In genomic region chr12:53172352-53172751, GRCh38 we compare ENCODE assay signal across 18 cellular contexts. TPM values are rescaled to one million over a fixed set of nuclear protein-coding genes. Genes with fewer than 3 reads are reported as not detected.
DNase-seq lines count a peak whose midpoint lies in the region; TF ChIP-seq lines count a peak whose summit lies in the region.
"Had no signal": no experiment of that assay in that cellular context is flagged by ENCODE, and none has a peak within 500 bp of the region (broad histone marks: within the 10 kb centered on the region; RNA-seq: fewer than 3 reads in every experiment).

No MANE protein-coding gene starts in this region.

- H3K36me3 ChIP-seq in WERI-Rb-1: no peaks in the 10 kb centered on the region

- H3K4me3 ChIP-seq in fibroblast of mammary gland (ENCODE audit: control insufficient read depth, low read depth, low read length) (no peak overlapping the region), WERI-Rb-1 (ENCODE audit: low read depth, low read length) (no peak overlapping the region)
- H3K4me3 ChIP-seq: body of pancreas, tibial artery had no signal

- no peaks in the 10 kb centered on the region for H3K9me3 ChIP-seq in WERI-Rb-1 (ENCODE audit: severe bottlenecking)
- H3K9me3 ChIP-seq: body of pancreas, Caco-2, tibial artery had no signal

- H3K27me3 Mint-ChIP-seq in immature natural killer cell (ENCODE audit: low read depth in 3 of 3): peaks cover 2 to 3% (median 3%) of the 10 kb centered on the region in 3 donors
- H3K27me3 Mint-ChIP-seq: activated CD8-positive, alpha-beta T cell treated with anti-CD3 and anti-CD28 coated beads for 36 hours had no signal

- H3K36me3 Mint-ChIP-seq in immature natural killer cell: peaks cover 4 to 11% (median 6%) of the 10 kb centered on the region in 3 donors

- no peaks in the 10 kb centered on the region for H3K9me3 Mint-ChIP-seq in immature natural killer cell
- H3K9me3 Mint-ChIP-seq: activated CD8-positive, alpha-beta T cell treated with anti-CD3 and anti-CD28 coated beads for 36 hours had no signal

- peak; percentile 73 for DNase-seq in ELR (ENCODE audit: low read depth)
- DNase-seq in T1000 (lab: John Stamatoyannopoulos, UW): peak; percentile 32
- peak; percentile 72 for DNase-seq in fibroblast of mammary gland (ENCODE audit: low read depth)
- DNase-seq in stimulated activated CD8-positive, alpha-beta memory T cell treated with anti-CD3 and anti-CD28 coated beads, Interleukin-4, amount 100 ng/mL, for 48 hours: peak; percentile 14
- no peak for DNase-seq in immature natural killer cell
- no peak for DNase-seq in WERI-Rb-1
- no peak for DNase-seq in activated gamma-delta T cell treated with Interleukin-2 at 50 U/mL for 16 hours
- DNase-seq: activated CD8-positive, alpha-beta T cell treated with anti-CD3 and anti-CD28 coated beads for 36 hours; activated effector memory CD4-positive, alpha-beta T cell treated with Interleukin-2 at 50 U/mL for 16 hours; body of pancreas; effector memory CD4-positive, alpha-beta T cell; midbrain; NCI-H1092; NCI-H2171 treated with DMSO at 0.1 percent for 48 hours; NK-92 treated with Interleukin-12 subunit alpha and Interleukin-12 subunit beta, amount 100 ng/mL, for 24 hours; SIG-M5; tibial artery had no signal

- TF ChIP-seq CTCF in fibroblast of mammary gland (conservative IDR thresholded peaks at IDR 0.05; ENCODE audit: control insufficient read depth, insufficient read depth, low read depth, low read length): no peak
- TF ChIP-seq CTCF in WERI-Rb-1 (IDR thresholded peaks at IDR 0.05; ENCODE audit: low read depth, low read length): no peak

- no peak overlapping the region for H3K4me3 Mint-ChIP-seq in immature natural killer cell
- H3K4me3 Mint-ChIP-seq: activated CD8-positive, alpha-beta T cell treated with anti-CD3 and anti-CD28 coated beads for 36 hours had no signal

- no peaks in the 10 kb centered on the region for H3K27me3 ChIP-seq in WERI-Rb-1 (ENCODE audit: insufficient read depth, low read depth, severe bottlenecking)
- H3K27me3 ChIP-seq: body of pancreas, tibial artery had no signal

- H3K4me1 Mint-ChIP-seq in immature natural killer cell: no peaks in the 10 kb centered on the region

- H3K27ac ChIP-seq in WERI-Rb-1: no peak overlapping the region
- H3K27ac ChIP-seq: body of pancreas, tibial artery had no signal

- H3K27ac Mint-ChIP-seq in immature natural killer cell: no peak overlapping the region
- H3K27ac Mint-ChIP-seq: activated CD8-positive, alpha-beta T cell treated with anti-CD3 and anti-CD28 coated beads for 36 hours had no signal

RNA-seq across cellular contexts. Expression of gene ZNF740, which starts 8.2 kb away (rescaled TPM):
- polyA plus RNA-seq in immature natural killer cell: 1 to 10 TPM; 2.0 to 5.1 (median 2.6) TPM

RNA-seq across cellular contexts. Expression of gene CSAD, which starts 8.4 kb away (rescaled TPM):
- 1 to 10 TPM in 2 of 3 donors, under 1 TPM in 1; 0.85 to 3.8 (median 2.6) TPM for polyA plus RNA-seq in immature natural killer cell

RNA-seq across cellular contexts. Expression of gene ITGB7, which starts 34.7 kb away (rescaled TPM):
- 100 to 1,000 TPM; 289 to 390 (median 389) TPM for polyA plus RNA-seq in immature natural killer cell

RNA-seq across cellular contexts. Expression of gene RARG, which starts 59.7 kb away (rescaled TPM):
- 10 to 100 TPM in 1 of 3 donors, 1 to 10 TPM in 2; 2.9 to 10.1 (median 4.7) TPM for polyA plus RNA-seq in immature natural killer cell

Comparison
In these comparisons a context has a peak if more than half of its experiments do, and no peak if none do; other contexts are left out.
1. DNase-seq: peak in ELR (single experiment), T1000 (single experiment), fibroblast of mammary gland (single experiment) and stimulated activated CD8-positive, alpha-beta memory T cell treated with anti-CD3 and anti-CD28 coated beads, Interleukin-4, amount 100 ng/mL, for 48 hours (single experiment); none in immature natural killer cell (0 of 3), WERI-Rb-1 (single experiment) and activated gamma-delta T cell treated with Interleukin-2 at 50 U/mL for 16 hours (single experiment).